ENCODE assay signal across 19 cellular contexts in genomic region chr15:35654334-35654733, GRCh38.
DNase-seq lines count a peak whose midpoint lies in the region; FAIRE-seq and TF ChIP-seq lines count a peak whose summit lies in the region.
"Had no signal": no experiment of that assay in that cellular context is flagged by ENCODE, and none has a peak within 500 bp of the region (broad histone marks: within the 10 kb centered on the region; RNA-seq: fewer than 3 reads in every experiment).

No MANE protein-coding gene starts in this region.

- H3K79me2 ChIP-seq in astrocyte (ENCODE audit: insufficient read depth, low read length) (no peaks in the 10 kb centered on the region), OCI-LY7 (ENCODE audit: insufficient read depth, low read depth, low read length) (no peaks in the 10 kb centered on the region)

- intact Hi-C loops in OCI-LY7 (cut with micrococcal nuclease; ENCODE audit: unreplicated experiment), result no loop called here
- intact Hi-C loops in activated CD4-positive, alpha-beta T cell treated with anti-CD3 and anti-CD28 coated beads, Interleukin-2, amount 10 ng/mL, durations not matched to agents 24 days and 14 days (cut with micrococcal nuclease), result no loop called here

- no peaks in the 10 kb centered on the region for H3K9me2 ChIP-seq in OCI-LY7 (ENCODE audit: insufficient read depth, low read length)

- H3K4me1 ChIP-seq in astrocyte (ENCODE audit: insufficient read depth, low read length), result peaks cover 7% of the 10 kb centered on the region
- no peaks in the 10 kb centered on the region for H3K4me1 ChIP-seq in right atrium auricular region
- H3K4me1 ChIP-seq in OCI-LY7 (ENCODE audit: insufficient read depth, low read length, poor library complexity, severe bottlenecking), result no peaks in the 10 kb centered on the region
- no peaks in the 10 kb centered on the region for H3K4me1 ChIP-seq in CD8-positive, alpha-beta memory T cell (ENCODE audit: insufficient read depth, low read length)

- peaks cover 3% of the 10 kb centered on the region for H3K9me3 Mint-ChIP-seq in astrocyte (ENCODE audit: unreplicated experiment)
- peaks cover 3% of the 10 kb centered on the region for H3K9me3 Mint-ChIP-seq in activated CD4-positive, alpha-beta T cell treated with anti-CD3 and anti-CD28 coated beads, Interleukin-2, amount 10 ng/mL, durations not matched to agents 24 days and 14 days
- no peaks in the 10 kb centered on the region for H3K9me3 Mint-ChIP-seq in CD8-positive, alpha-beta memory T cell
- H3K9me3 Mint-ChIP-seq: CD4-positive, alpha-beta T cell; HFFc6 had no signal

- BruUV-seq in OCI-LY7 (replicated peaks; lab: Mats Ljungman, UMichigan), result no TSS peak

- H3K27ac ChIP-seq in astrocyte (ENCODE audit: low read depth, low read length), result no peak overlapping the region
- no peak overlapping the region for H3K27ac ChIP-seq in right atrium auricular region
- no peak overlapping the region for H3K27ac ChIP-seq in OCI-LY7 (ENCODE audit: low read depth, low read length, poor library complexity, severe bottlenecking)
- no peak overlapping the region for H3K27ac ChIP-seq in CD8-positive, alpha-beta memory T cell (ENCODE audit: low read depth, low read length)
- H3K27ac ChIP-seq: 22Rv1, HL-60 had no signal

- H3K36me3 ChIP-seq in astrocyte (ENCODE audit: insufficient read depth, low read length) (no peaks in the 10 kb centered on the region), right atrium auricular region (no peaks in the 10 kb centered on the region), OCI-LY7 (ENCODE audit: insufficient read depth, low read length) (no peaks in the 10 kb centered on the region)
- H3K36me3 ChIP-seq in CD8-positive, alpha-beta memory T cell (ENCODE audit: insufficient read depth, low read length), result no peaks in the 10 kb centered on the region

- H3K27ac Mint-ChIP-seq in astrocyte (ENCODE audit: unreplicated experiment), result no peak overlapping the region
- H3K27ac Mint-ChIP-seq in activated CD4-positive, alpha-beta T cell treated with anti-CD3 and anti-CD28 coated beads, Interleukin-2, amount 10 ng/mL, durations not matched to agents 24 days and 14 days, result no peak overlapping the region
- H3K27ac Mint-ChIP-seq in CD8-positive, alpha-beta memory T cell, result no peak overlapping the region
- H3K27ac Mint-ChIP-seq: B cell; CD4-positive, alpha-beta T cell; HFFc6 had no signal

- no peak for FAIRE-seq in astrocyte (lab: Jason Lieb, UNC)

- TF ChIP-seq CTCF in astrocyte (IDR thresholded peaks at IDR 0.05; ENCODE audit: insufficient read depth, low read depth, low read length), result no peak
- no peak for TF ChIP-seq CTCF in right atrium auricular region (IDR thresholded peaks at IDR 0.05)
- TF ChIP-seq CTCF in OCI-LY7 (conservative IDR thresholded peaks at IDR 0.05; ENCODE audit: low read length), result no peak

- H3K9me3 ChIP-seq in astrocyte (ENCODE audit: insufficient read depth, low read depth, low read length), result no peaks in the 10 kb centered on the region
- H3K9me3 ChIP-seq in right atrium auricular region, result no peaks in the 10 kb centered on the region
- H3K9me3 ChIP-seq in OCI-LY7 (ENCODE audit: low read length), result no peaks in the 10 kb centered on the region
- no peaks in the 10 kb centered on the region for H3K9me3 ChIP-seq in CD8-positive, alpha-beta memory T cell (ENCODE audit: low read length)

- CTCF ChIA-PET in OCI-LY7 (lab: Charles Lee; ENCODE audit: unreplicated experiment), result no interaction called here
- CTCF ChIA-PET in CD8-positive, alpha-beta memory T cell (lab: Charles Lee), result no interaction called here

- no peak overlapping the region for H3K4me3 Mint-ChIP-seq in astrocyte (ENCODE audit: unreplicated experiment)
- no peak overlapping the region for H3K4me3 Mint-ChIP-seq in activated CD4-positive, alpha-beta T cell treated with anti-CD3 and anti-CD28 coated beads, Interleukin-2, amount 10 ng/mL, durations not matched to agents 24 days and 14 days
- no peak overlapping the region for H3K4me3 Mint-ChIP-seq in CD8-positive, alpha-beta memory T cell
- H3K4me3 Mint-ChIP-seq: B cell; CD4-positive, alpha-beta T cell; HFFc6 had no signal

- no peaks in the 10 kb centered on the region for H3K27me3 Mint-ChIP-seq in astrocyte (ENCODE audit: low read depth, unreplicated experiment)
- H3K27me3 Mint-ChIP-seq in activated CD4-positive, alpha-beta T cell treated with anti-CD3 and anti-CD28 coated beads, Interleukin-2, amount 10 ng/mL, durations not matched to agents 24 days and 14 days, result peaks cover 8% of the 10 kb centered on the region
- peaks cover 5 to 12% of the 10 kb centered on the region in 2 donors for H3K27me3 Mint-ChIP-seq in CD8-positive, alpha-beta memory T cell
- H3K27me3 Mint-ChIP-seq: CD4-positive, alpha-beta T cell had no signal

- H3K9ac ChIP-seq in astrocyte (ENCODE audit: low read length), result no peak overlapping the region

- POLR2A ChIA-PET in OCI-LY7 (lab: Charles Lee), result interaction anchor here (0.7 kb wide), 1 partner anchor 157 kb away, joined by 3 read pairs; no protein-coding TSS in a partner anchor
- POLR2A ChIA-PET in CD8-positive, alpha-beta memory T cell (lab: Charles Lee), result no interaction called here

- DNase-seq in A172 (ENCODE audit: low spot score), result peak; percentile 57
- DNase-seq in HS-27A (ENCODE audit: low read depth), result peak; percentile 41
- DNase-seq in astrocyte (ENCODE audit: low read depth), result peak; percentile 80
- peak; percentile 39 for DNase-seq in left kidney (ENCODE audit: low read depth, low spot score)
- no peak for DNase-seq in right atrium auricular region (ENCODE audit: low spot score)
- DNase-seq in OCI-LY7 (ENCODE audit: low spot score), result no peak
- no peak for DNase-seq in activated CD4-positive, alpha-beta T cell treated with anti-CD3 and anti-CD28 coated beads, Interleukin-2, amount 10 ng/mL, durations not matched to agents 24 days and 14 days
- DNase-seq in CD8-positive, alpha-beta memory T cell, result no peak
- DNase-seq: ACHN; C1 segment of cervical spinal cord; CD4-positive, alpha-beta T cell; COR-L47; DND-41; GF-D8; HCEC 1CT; HFFc6 had no signal

- peaks cover 9% of the 10 kb centered on the region for H3K4me1 Mint-ChIP-seq in astrocyte (ENCODE audit: low read depth, unreplicated experiment)
- peaks cover 5% of the 10 kb centered on the region for H3K4me1 Mint-ChIP-seq in activated CD4-positive, alpha-beta T cell treated with anti-CD3 and anti-CD28 coated beads, Interleukin-2, amount 10 ng/mL, durations not matched to agents 24 days and 14 days
- no peaks in the 10 kb centered on the region for H3K4me1 Mint-ChIP-seq in CD8-positive, alpha-beta memory T cell
- H3K4me1 Mint-ChIP-seq: B cell had no signal

- no peak overlapping the region for H3K4me2 ChIP-seq in astrocyte (ENCODE audit: low read length)
- H3K4me2 ChIP-seq in OCI-LY7 (ENCODE audit: low read length), result no peak overlapping the region

- H3K36me3 Mint-ChIP-seq in astrocyte (ENCODE audit: low read depth, unreplicated experiment), result no peaks in the 10 kb centered on the region
- H3K36me3 Mint-ChIP-seq in activated CD4-positive, alpha-beta T cell treated with anti-CD3 and anti-CD28 coated beads, Interleukin-2, amount 10 ng/mL, durations not matched to agents 24 days and 14 days (ENCODE audit: low read depth), result no peaks in the 10 kb centered on the region
- H3K36me3 Mint-ChIP-seq in CD8-positive, alpha-beta memory T cell, result no peaks in the 10 kb centered on the region

- no peak overlapping the region for H2AFZ ChIP-seq in astrocyte (ENCODE audit: low read depth, low read length)
- no peak overlapping the region for H2AFZ ChIP-seq in OCI-LY7 (ENCODE audit: low read length)

- H4K20me1 ChIP-seq in astrocyte (ENCODE audit: insufficient read depth, low read length), result no peaks in the 10 kb centered on the region
- H4K20me1 ChIP-seq in OCI-LY7 (ENCODE audit: insufficient read depth, low read length), result no peaks in the 10 kb centered on the region

- H3K4me3 ChIP-seq in astrocyte (ENCODE audit: insufficient read depth, low read depth, low read length) (no peak overlapping the region), right atrium auricular region (no peak overlapping the region), OCI-LY7 (ENCODE audit: low read depth, low read length, poor library complexity, severe bottlenecking) (no peak overlapping the region)
- H3K4me3 ChIP-seq in CD8-positive, alpha-beta memory T cell (ENCODE audit: low read length), result no peak overlapping the region

- no peaks in the 10 kb centered on the region for H3K27me3 ChIP-seq in astrocyte (ENCODE audit: insufficient read depth, low read length)
- H3K27me3 ChIP-seq in right atrium auricular region, result no peaks in the 10 kb centered on the region
- H3K27me3 ChIP-seq in CD8-positive, alpha-beta memory T cell (ENCODE audit: insufficient read depth, low read length, poor library complexity, severe bottlenecking), result no peaks in the 10 kb centered on the region

Comparison
In these comparisons a context has a peak if more than half of its experiments do, and no peak if none do; other contexts are left out.
1. DNase-seq: peak in A172 (single experiment), HS-27A (single experiment), astrocyte (single experiment) and left kidney (single experiment); none in right atrium auricular region (single experiment), OCI-LY7 (single experiment), activated CD4-positive, alpha-beta T cell treated with anti-CD3 and anti-CD28 coated beads, Interleukin-2, amount 10 ng/mL, durations not matched to agents 24 days and 14 days (single experiment) and CD8-positive, alpha-beta memory T cell (0 of 5).